17 cellular contexts compared by ENCODE assay signal in the genomic region with DNA sequence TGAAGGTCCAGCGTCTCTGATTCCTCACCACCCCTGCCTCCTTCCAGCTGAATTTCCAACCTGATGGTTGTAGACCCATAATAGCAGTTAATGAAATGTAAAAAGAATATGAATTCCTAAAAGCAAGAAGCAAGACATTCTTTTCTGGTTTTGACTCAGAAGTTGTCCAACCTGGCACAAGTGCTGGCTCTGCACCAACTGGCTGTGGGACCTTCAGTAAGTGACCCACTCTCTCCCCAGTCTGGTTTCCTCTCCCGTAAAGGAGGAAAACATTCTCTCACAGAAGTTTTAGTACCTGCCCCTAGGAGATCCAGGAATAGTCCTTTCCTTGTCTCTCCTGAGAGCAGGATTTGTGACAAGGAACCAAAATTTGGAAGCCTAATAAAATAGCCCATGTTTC.
DNase-seq lines count a peak whose midpoint lies in the region; ATAC-seq, FAIRE-seq and TF ChIP-seq lines count a peak whose summit lies in the region.
"Had no signal": no experiment of that assay in that cellular context is flagged by ENCODE, and none has a peak within 500 bp of the region (broad histone marks: within the 10 kb centered on the region; RNA-seq: fewer than 3 reads in every experiment).

No MANE protein-coding gene starts in this region.

- CTCF ChIA-PET in A549 (lab: Yijun Ruan, JAX), result no interaction called here
- CTCF ChIA-PET in mammary epithelial cell (lab: Charles Lee; ENCODE audit: low non-redundant PET), result no interaction called here

- H3K79me2 ChIP-seq in mammary epithelial cell (ENCODE audit: insufficient read depth, low read length), result no peaks in the 10 kb centered on the region

- H3K4me3 ChIP-seq in A549 (no peak overlapping the region), mammary epithelial cell (replicated peaks in 1 of 3; ENCODE audit: insufficient read depth in 1 of 3, low read depth in 2 of 3, low read length in 3 of 3) (no peak overlapping the region), dorsolateral prefrontal cortex (no peak overlapping the region)
- H3K4me3 ChIP-seq: lower lobe of right lung, upper lobe of left lung had no signal

- peak; percentile 38 to 63; a peak in 3 of 6 replicates for ATAC-seq in A549
- no peak for ATAC-seq in left lobe of liver
- no peak for ATAC-seq in HG02623 (IDR thresholded peaks at IDR 0.05; ENCODE audit: unreplicated experiment)
- ATAC-seq: lower lobe of right lung, Right ventricle myocardium inferior had no signal

- no peak for FAIRE-seq in A549 (lab: Jason Lieb, UNC)
- FAIRE-seq: colon had no signal

- intact Hi-C loops in mammary epithelial cell (cut with micrococcal nuclease) (no loop called here), dorsolateral prefrontal cortex (cut with DNase I) (no loop called here)

- TF ChIP-seq RAD21 in A549 (conservative IDR thresholded peaks at IDR 0.05 in 1 of 2, IDR thresholded peaks at IDR 0.05 in 1 of 2), result no peak

- no peak overlapping the region for H2AFZ ChIP-seq in mammary epithelial cell (ENCODE audit: low read depth, low read length)

- H3K4me1 ChIP-seq in A549, result peaks cover 8% of the 10 kb centered on the region; the same call in 1 of the 3 replicates
- H3K4me1 ChIP-seq in mammary epithelial cell (ENCODE audit: insufficient read depth, low read length), result peaks cover 8% of the 10 kb centered on the region
- H3K4me1 ChIP-seq: lower lobe of right lung, upper lobe of left lung had no signal

- TF ChIP-seq EP300 in A549 (IDR thresholded peaks at IDR 0.05), result no peak

- no peak overlapping the region; a peak in 1 of 6 replicates for H3K27ac ChIP-seq in A549
- H3K27ac ChIP-seq in mammary epithelial cell (ENCODE audit: insufficient read depth, low read depth, low read length), result peak overlapping the region; percentile 22
- H3K27ac ChIP-seq in dorsolateral prefrontal cortex, result no peak overlapping the region
- H3K27ac ChIP-seq: lower lobe of right lung, upper lobe of left lung had no signal

- no TSS peak for BruUV-seq in mammary epithelial cell (replicated peaks; lab: Mats Ljungman, UMichigan)

- no peaks in the 10 kb centered on the region for H4K20me1 ChIP-seq in mammary epithelial cell (ENCODE audit: insufficient read depth, low read length)

- H3K36me3 ChIP-seq in mammary epithelial cell (ENCODE audit: insufficient read depth, low read length), result no peaks in the 10 kb centered on the region
- H3K36me3 ChIP-seq: lower lobe of right lung, upper lobe of left lung had no signal

- TF ChIP-seq CTCF in A549 (IDR thresholded peaks at IDR 0.05) (no peak), mammary epithelial cell (conservative IDR thresholded peaks at IDR 0.05 in 1 of 2, IDR thresholded peaks at IDR 0.05 in 1 of 2; ENCODE audit: extremely low read depth in 1 of 2, insufficient read depth in 1 of 2, low read depth in 1 of 2, low read length in 2 of 2) (no peak), dorsolateral prefrontal cortex (IDR thresholded peaks at IDR 0.05 in 54 of 56, conservative IDR thresholded peaks at IDR 0.05 in 2 of 56; ENCODE audit: low read depth in 1 of 56, partially characterized antibody in 56 of 56) (no peak)

- H3K9ac ChIP-seq in mammary epithelial cell (ENCODE audit: insufficient read depth, low read length), result no peak overlapping the region

- POLR2A ChIA-PET in A549 (lab: Yijun Ruan, JAX), result no interaction called here

- H3K4me2 ChIP-seq in A549, result peak overlapping the region; percentile 33; the same call in 2 of the 3 replicates
- no peak overlapping the region for H3K4me2 ChIP-seq in mammary epithelial cell (ENCODE audit: insufficient read depth, low read depth, low read length)

- no peaks in the 10 kb centered on the region for H3K9me3 ChIP-seq in A549
- no peaks in the 10 kb centered on the region for H3K9me3 ChIP-seq in mammary epithelial cell (replicated peaks; ENCODE audit: insufficient read depth, low read length)
- H3K9me3 ChIP-seq: lower lobe of right lung, upper lobe of left lung had no signal

- 28% methylated on average over 2 of the region's 2 CpGs for WGBS in A549 (ENCODE audit: missing lambda C conversion rate)
- WGBS in mammary epithelial cell (ENCODE audit: low coverage, missing lambda C conversion rate), result 13% methylated on average over 2 of the region's 2 CpGs

- in situ Hi-C loops in mammary epithelial cell (cut with MboI; ENCODE audit: low sequenced_read_pairs in 2 of 2), result no loop called here

- TF ChIP-seq POLR2A in A549 (IDR thresholded peaks at IDR 0.05; ENCODE audit: low read length), result no peak

- dilution Hi-C loops in mammary epithelial cell (cut with HindIII; ENCODE audit: low sequenced_read_pairs), result no loop called here

- DNase-seq in A549 (ENCODE audit: low read depth in 1 of 2, low spot score in 1 of 2), result peak in 1 of 2 experiments; percentile 11
- DNase-seq in LoVo (ENCODE audit: low spot score), result peak; percentile 29
- DNase-seq in mammary epithelial cell, result peak; percentile 77
- DNase-seq in kidney glomerular epithelial cell (lab: John Stamatoyannopoulos, UW), result peak; percentile 87
- no peak for DNase-seq in left lobe of liver (ENCODE audit: low spot score)
- no peak for DNase-seq in SIG-M5 (lab: John Stamatoyannopoulos, UW)
- DNase-seq in dorsolateral prefrontal cortex, result no peak
- DNase-seq: ACHN; activated CD8-positive, alpha-beta memory T cell treated with anti-CD3 and anti-CD28 coated beads for 24 hours; DMS 273 treated with DMSO at 0.1 percent for 48 hours; lower lobe of right lung; NCI-H526; stimulated activated CD4-positive, alpha-beta T cell treated with anti-CD3 and anti-CD28 coated beads, Interleukin-15, amount 100 ng/mL, for 24 hours had no signal

- H3K27me3 ChIP-seq in mammary epithelial cell (ENCODE audit: insufficient read depth, low read length) (peaks cover 2% of the 10 kb centered on the region), dorsolateral prefrontal cortex (no peaks in the 10 kb centered on the region)
- H3K27me3 ChIP-seq: upper lobe of left lung had no signal

TF ChIP-seq in A549, 52 proteins besides CTCF, POLR2A, EP300 and RAD21:
- TF ChIP-seq JUNB (IDR thresholded peaks at IDR 0.05), result no peak
- TF ChIP-seq NR3C1 (IDR thresholded peaks at IDR 0.05), result no peak
- TF ChIP-seq ZFP36 (IDR thresholded peaks at IDR 0.05; ENCODE audit: borderline replicate concordance, partially characterized antibody), result no peak
- no peak for TF ChIP-seq TP53 (CRISPR knock-in tag; IDR thresholded peaks at IDR 0.05)
- no peak for TF ChIP-seq NPAS2 (CRISPR knock-in tag; IDR thresholded peaks at IDR 0.05; ENCODE audit: borderline replicate concordance)
- TF ChIP-seq, protein P1, sequence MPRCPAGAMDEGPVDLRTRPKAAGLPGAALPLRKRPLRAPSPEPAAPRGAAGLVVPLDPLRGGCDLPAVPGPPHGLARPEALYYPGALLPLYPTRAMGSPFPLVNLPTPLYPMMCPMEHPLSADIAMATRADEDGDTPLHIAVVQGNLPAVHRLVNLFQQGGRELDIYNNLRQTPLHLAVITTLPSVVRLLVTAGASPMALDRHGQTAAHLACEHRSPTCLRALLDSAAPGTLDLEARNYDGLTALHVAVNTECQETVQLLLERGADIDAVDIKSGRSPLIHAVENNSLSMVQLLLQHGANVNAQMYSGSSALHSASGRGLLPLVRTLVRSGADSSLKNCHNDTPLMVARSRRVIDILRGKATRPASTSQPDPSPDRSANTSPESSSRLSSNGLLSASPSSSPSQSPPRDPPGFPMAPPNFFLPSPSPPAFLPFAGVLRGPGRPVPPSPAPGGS (IDR thresholded peaks at IDR 0.05), result no peak
- no peak for TF ChIP-seq ESRRA (IDR thresholded peaks at IDR 0.05; ENCODE audit: borderline replicate concordance, low read length)
- TF ChIP-seq EHMT2 (IDR thresholded peaks at IDR 0.05; ENCODE audit: low read depth), result no peak
- no peak for TF ChIP-seq FOXS1 (CRISPR knock-in tag; IDR thresholded peaks at IDR 0.05)
- no peak for TF ChIP-seq CBX8 (IDR thresholded peaks at IDR 0.05)
- TF ChIP-seq NFE2L2 (conservative IDR thresholded peaks at IDR 0.05; ENCODE audit: low read length), result no peak
- TF ChIP-seq, protein P2, sequence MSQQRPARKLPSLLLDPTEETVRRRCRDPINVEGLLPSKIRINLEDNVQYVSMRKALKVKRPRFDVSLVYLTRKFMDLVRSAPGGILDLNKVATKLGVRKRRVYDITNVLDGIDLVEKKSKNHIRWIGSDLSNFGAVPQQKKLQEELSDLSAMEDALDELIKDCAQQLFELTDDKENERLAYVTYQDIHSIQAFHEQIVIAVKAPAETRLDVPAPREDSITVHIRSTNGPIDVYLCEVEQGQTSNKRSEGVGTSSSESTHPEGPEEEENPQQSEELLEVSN (IDR thresholded peaks at IDR 0.05; ENCODE audit: borderline replicate concordance, low read depth), result no peak
- TF ChIP-seq, protein P3, sequence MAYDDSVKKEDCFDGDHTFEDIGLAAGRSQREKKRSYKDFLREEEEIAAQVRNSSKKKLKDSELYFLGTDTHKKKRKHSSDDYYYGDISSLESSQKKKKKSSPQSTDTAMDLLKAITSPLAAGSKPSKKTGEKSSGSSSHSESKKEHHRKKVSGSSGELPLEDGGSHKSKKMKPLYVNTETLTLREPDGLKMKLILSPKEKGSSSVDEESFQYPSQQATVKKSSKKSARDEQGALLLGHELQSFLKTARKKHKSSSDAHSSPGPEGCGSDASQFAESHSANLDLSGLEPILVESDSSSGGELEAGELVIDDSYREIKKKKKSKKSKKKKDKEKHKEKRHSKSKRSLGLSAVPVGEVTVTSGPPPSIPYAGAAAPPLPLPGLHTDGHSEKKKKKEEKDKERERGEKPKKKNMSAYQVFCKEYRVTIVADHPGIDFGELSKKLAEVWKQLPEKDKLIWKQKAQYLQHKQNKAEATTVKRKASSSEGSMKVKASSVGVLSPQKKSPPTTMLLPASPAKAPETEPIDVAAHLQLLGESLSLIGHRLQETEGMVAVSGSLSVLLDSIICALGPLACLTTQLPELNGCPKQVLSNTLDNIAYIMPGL (CRISPR knock-in tag; IDR thresholded peaks at IDR 0.05; ENCODE audit: borderline replicate concordance), result no peak
- no peak for TF ChIP-seq BHLHE40 (IDR thresholded peaks at IDR 0.05; ENCODE audit: low read depth, low read length)
- no peak for TF ChIP-seq HDAC2 (IDR thresholded peaks at IDR 0.05)

Comparison
In these comparisons a context has a peak if more than half of its experiments do, and no peak if none do; other contexts are left out.
1. ATAC-seq: peak in A549 (2 of 2); none in left lobe of liver (single experiment) and HG02623 (single experiment).
2. DNase-seq: peak in LoVo (single experiment), mammary epithelial cell (single experiment) and kidney glomerular epithelial cell (single experiment); none in left lobe of liver (single experiment), SIG-M5 (single experiment) and dorsolateral prefrontal cortex (0 of 10).